17 cellular contexts compared by ENCODE assay signal in the genomic region with DNA sequence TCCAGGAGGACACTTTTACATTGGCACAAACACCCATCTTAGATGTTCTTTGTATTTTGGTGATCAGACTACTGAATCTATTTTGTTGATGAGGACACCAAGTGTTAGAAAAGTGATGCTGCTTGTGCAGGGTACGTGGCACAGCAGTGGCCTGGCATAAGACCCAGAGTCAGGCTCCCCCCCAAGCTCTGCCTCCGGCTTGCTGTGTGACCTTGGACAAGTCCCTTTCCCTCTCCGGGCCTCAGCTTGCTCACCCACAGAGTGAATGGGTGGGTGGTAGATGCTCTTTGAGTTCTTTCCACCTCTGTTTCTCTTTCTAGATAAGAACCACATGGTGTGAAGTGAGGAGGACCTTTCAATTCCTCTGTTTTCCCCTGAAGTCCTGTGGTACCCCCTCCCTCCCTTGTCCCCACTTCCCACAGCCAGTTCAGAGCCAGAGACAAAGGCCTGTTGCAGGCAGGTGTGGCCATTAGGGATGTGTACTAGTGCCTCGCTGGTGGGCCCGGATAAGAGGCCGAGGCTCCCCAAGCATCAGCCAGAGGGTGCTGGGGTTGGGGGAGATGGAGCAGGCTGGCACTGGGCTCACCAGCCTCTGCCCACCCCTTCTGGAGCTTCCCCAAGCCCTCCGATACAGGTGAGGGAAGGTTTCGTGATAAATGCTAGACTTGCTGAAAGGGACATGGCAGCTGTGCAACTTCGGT. TPM values are rescaled to one million over a fixed set of nuclear protein-coding genes. Genes with fewer than 3 reads are reported as not detected.
A peak's percentile ranks its signal among the peaks of the same experiment; 100 is the strongest.
DNase-seq lines count a peak whose midpoint lies in the region; ATAC-seq and TF ChIP-seq lines count a peak whose summit lies in the region.
"Had no signal": no experiment of that assay in that cellular context is flagged by ENCODE, and none has a peak within 500 bp of the region (broad histone marks: within the 10 kb centered on the region; RNA-seq: fewer than 3 reads in every experiment).

No MANE protein-coding gene starts in this region.

- peak overlapping the region; percentile 82 for H4K8ac ChIP-seq in mesenchymal stem cell (ENCODE audit: low read length)

- peak overlapping the region; percentile 75 for H3K27ac Mint-ChIP-seq in HFFc6
- peak overlapping the region; percentile 76 for H3K27ac Mint-ChIP-seq in activated T-helper 17 cell treated with anti-CD3 and anti-CD28 coated beads, Interleukin-2, amount 50 U/mL, for 72 hours
- H3K27ac Mint-ChIP-seq in activated T-helper 1 cell treated with anti-CD3 and anti-CD28 coated beads, Interleukin-12 subunit alpha, Interleukin-12 subunit beta, Interleukin-2, Interleukin-4 antibody, amounts not matched to agents 30 ng/mL and 10 ng/mL and 1 ng/mL, durations not matched to agents 14 hours and 24 hours and 36 hours, result no peak overlapping the region
- H3K27ac Mint-ChIP-seq: IgD-negative memory B cell, T-helper 17 cell had no signal

- H3K9me3 ChIP-seq in mesenchymal stem cell (ENCODE audit: control insufficient read depth, low read length) (no peaks in the 10 kb centered on the region), thoracic aorta (no peaks in the 10 kb centered on the region)
- H3K9me3 ChIP-seq: BLaER1 treated with 17β-estradiol and CSF1 and Interleukin-3, amounts not matched to agents 10 nM and 100 nM had no signal

- H3K36me3 ChIP-seq in mesenchymal stem cell (ENCODE audit: control insufficient read depth in 1 of 2, insufficient read depth in 2 of 2, low read depth in 1 of 2, low read length in 2 of 2), result peaks cover 0 to 23% of the 10 kb centered on the region in 2 experiments
- no peaks in the 10 kb centered on the region for H3K36me3 ChIP-seq in thoracic aorta

- no peak for ATAC-seq in activated T-helper 17 cell treated with anti-CD3 and anti-CD28 coated beads, Interleukin-2, amount 50 U/mL, for 72 hours (replicated peaks)
- no peak for ATAC-seq in thoracic aorta (ENCODE audit: insufficient number of reproducible peaks, low FRiP score, low read depth)
- no peak for ATAC-seq in GM21786 (IDR thresholded peaks at IDR 0.05; ENCODE audit: unreplicated experiment)
- ATAC-seq: T-helper 17 cell had no signal

- H3K27me3 ChIP-seq in mesenchymal stem cell (ENCODE audit: control insufficient read depth in 1 of 2, insufficient read depth in 1 of 2, low read length in 2 of 2) (no peaks in the 10 kb centered on the region), thoracic aorta (replicated peaks; ENCODE audit: insufficient read depth) (no peaks in the 10 kb centered on the region)
- H3K27me3 ChIP-seq: BLaER1 treated with 17β-estradiol and CSF1 and Interleukin-3, amounts not matched to agents 10 nM and 100 nM had no signal

- peak overlapping the region in 1 of 2 experiments; percentile 9 for H3K14ac ChIP-seq in mesenchymal stem cell (ENCODE audit: low read length in 2 of 2)

- no peak overlapping the region for H3K4me2 ChIP-seq in mesenchymal stem cell (ENCODE audit: low read length, poor library complexity, severe bottlenecking)

- H3K4me1 ChIP-seq in mesenchymal stem cell (ENCODE audit: control insufficient read depth, insufficient read depth, low read depth, low read length) (peaks cover 41% of the 10 kb centered on the region), thoracic aorta (ENCODE audit: control insufficient read depth in 1 of 2, low read depth in 2 of 2) (peaks cover 41 to 87% of the 10 kb centered on the region in 2 donors)

- no peak overlapping the region for H2BK5ac ChIP-seq in mesenchymal stem cell (ENCODE audit: low read depth, low read length, poor library complexity, severe bottlenecking)

- 99% methylated on average over 7 of the region's 9 CpGs for WGBS in mesenchymal stem cell

- no peak overlapping the region for H3K4me3 Mint-ChIP-seq in HFFc6
- H3K4me3 Mint-ChIP-seq in activated T-helper 17 cell treated with anti-CD3 and anti-CD28 coated beads, Interleukin-2, amount 50 U/mL, for 72 hours, result no peak overlapping the region
- no peak overlapping the region for H3K4me3 Mint-ChIP-seq in activated T-helper 1 cell treated with anti-CD3 and anti-CD28 coated beads, Interleukin-12 subunit alpha, Interleukin-12 subunit beta, Interleukin-2, Interleukin-4 antibody, amounts not matched to agents 30 ng/mL and 10 ng/mL and 1 ng/mL, durations not matched to agents 14 hours and 24 hours and 36 hours
- H3K4me3 Mint-ChIP-seq: IgD-negative memory B cell, T-helper 17 cell had no signal

- peak overlapping the region; percentile 40 to 57 for H3K4ac ChIP-seq in mesenchymal stem cell (ENCODE audit: low read depth in 1 of 2, low read length in 2 of 2)

- H3K36me3 Mint-ChIP-seq in HFFc6 (ENCODE audit: low read depth), result peaks cover 23% of the 10 kb centered on the region
- no peaks in the 10 kb centered on the region for H3K36me3 Mint-ChIP-seq in activated T-helper 17 cell treated with anti-CD3 and anti-CD28 coated beads, Interleukin-2, amount 50 U/mL, for 72 hours (ENCODE audit: low read depth)
- H3K36me3 Mint-ChIP-seq in activated T-helper 1 cell treated with anti-CD3 and anti-CD28 coated beads, Interleukin-12 subunit alpha, Interleukin-12 subunit beta, Interleukin-2, Interleukin-4 antibody, amounts not matched to agents 30 ng/mL and 10 ng/mL and 1 ng/mL, durations not matched to agents 14 hours and 24 hours and 36 hours (ENCODE audit: low read depth), result no peaks in the 10 kb centered on the region

- TF ChIP-seq CTCF in HFFc6 (IDR thresholded peaks at IDR 0.05) (no peak), thoracic aorta (IDR thresholded peaks at IDR 0.05) (no peak)

- H3K4me1 Mint-ChIP-seq in HFFc6 (ENCODE audit: low read depth), result peaks cover 88% of the 10 kb centered on the region
- H3K4me1 Mint-ChIP-seq in activated T-helper 17 cell treated with anti-CD3 and anti-CD28 coated beads, Interleukin-2, amount 50 U/mL, for 72 hours, result no peaks in the 10 kb centered on the region
- no peaks in the 10 kb centered on the region for H3K4me1 Mint-ChIP-seq in activated T-helper 1 cell treated with anti-CD3 and anti-CD28 coated beads, Interleukin-12 subunit alpha, Interleukin-12 subunit beta, Interleukin-2, Interleukin-4 antibody, amounts not matched to agents 30 ng/mL and 10 ng/mL and 1 ng/mL, durations not matched to agents 14 hours and 24 hours and 36 hours (ENCODE audit: low read depth)
- H3K4me1 Mint-ChIP-seq: IgD-negative memory B cell had no signal

- H2BK15ac ChIP-seq in mesenchymal stem cell (ENCODE audit: low read depth, poor library complexity, severe bottlenecking), result no peak overlapping the region

- H3K27me3 Mint-ChIP-seq in HFFc6 (ENCODE audit: insufficient read depth), result no peaks in the 10 kb centered on the region; the same call in 1 of the 2 replicates
- H3K27me3 Mint-ChIP-seq in activated T-helper 17 cell treated with anti-CD3 and anti-CD28 coated beads, Interleukin-2, amount 50 U/mL, for 72 hours, result peaks cover 4% of the 10 kb centered on the region
- peaks cover 7% of the 10 kb centered on the region for H3K27me3 Mint-ChIP-seq in activated T-helper 1 cell treated with anti-CD3 and anti-CD28 coated beads, Interleukin-12 subunit alpha, Interleukin-12 subunit beta, Interleukin-2, Interleukin-4 antibody, amounts not matched to agents 30 ng/mL and 10 ng/mL and 1 ng/mL, durations not matched to agents 14 hours and 24 hours and 36 hours (ENCODE audit: insufficient read depth)

- peak overlapping the region; percentile 5 to 80 for H3K18ac ChIP-seq in mesenchymal stem cell (ENCODE audit: low read depth in 1 of 2, low read length in 2 of 2)

- H3K79me1 ChIP-seq in mesenchymal stem cell (replicated peaks; ENCODE audit: low read length, poor library complexity, severe bottlenecking), result peaks cover 47% of the 10 kb centered on the region

- peak overlapping the region; percentile 54 to 91 for H2BK12ac ChIP-seq in mesenchymal stem cell (ENCODE audit: low read length in 2 of 2)

- no peaks in the 10 kb centered on the region; the same call in 1 of the 2 replicates for H3K9me3 Mint-ChIP-seq in HFFc6
- H3K9me3 Mint-ChIP-seq in activated T-helper 17 cell treated with anti-CD3 and anti-CD28 coated beads, Interleukin-2, amount 50 U/mL, for 72 hours, result no peaks in the 10 kb centered on the region
- no peaks in the 10 kb centered on the region for H3K9me3 Mint-ChIP-seq in activated T-helper 1 cell treated with anti-CD3 and anti-CD28 coated beads, Interleukin-12 subunit alpha, Interleukin-12 subunit beta, Interleukin-2, Interleukin-4 antibody, amounts not matched to agents 30 ng/mL and 10 ng/mL and 1 ng/mL, durations not matched to agents 14 hours and 24 hours and 36 hours
- H3K9me3 Mint-ChIP-seq: IgD-negative memory B cell had no signal

- H2BK120ac ChIP-seq in mesenchymal stem cell (ENCODE audit: low read depth, low read length), result no peak overlapping the region

- H2AFZ ChIP-seq in mesenchymal stem cell (ENCODE audit: low read depth, low read length), result no peak overlapping the region

- intact Hi-C loops in activated T-helper 1 cell treated with anti-CD3 and anti-CD28 coated beads, Interleukin-12 subunit alpha, Interleukin-12 subunit beta, Interleukin-2, Interleukin-4 antibody, amounts not matched to agents 30 ng/mL and 10 ng/mL and 1 ng/mL, durations not matched to agents 14 hours and 24 hours and 36 hours (cut with micrococcal nuclease), result no loop called here

- peak overlapping the region in 1 of 2 experiments; percentile 10 for H3K23ac ChIP-seq in mesenchymal stem cell (ENCODE audit: low read length in 2 of 2)

- DNase-seq in HFFc6 (no peak), mesenchymal stem cell (no peak), thoracic aorta (ENCODE audit: low spot score) (no peak), NCI-H510A treated with DMSO at 0.1 percent for 48 hours (lab: John Stamatoyannopoulos, UW) (no peak)
- DNase-seq in activated T-helper 1 cell treated with anti-CD3 and anti-CD28 coated beads, Interleukin-12 subunit alpha, Interleukin-12 subunit beta, Interleukin-2, Interleukin-4 antibody, amounts not matched to agents 30 ng/mL and 10 ng/mL and 1 ng/mL, durations not matched to agents 14 hours and 24 hours and 36 hours (ENCODE audit: low spot score), result no peak
- DNase-seq: anterior cingulate cortex, DMS53, NCI-H187, NCI-H446 treated with DMSO at 0.1 percent for 48 hours, SIG-M5, T-helper 17 cell had no signal

- peak overlapping the region; percentile 83 for H4K91ac ChIP-seq in mesenchymal stem cell (ENCODE audit: low read length)

- H3K4me3 ChIP-seq in mesenchymal stem cell (ENCODE audit: insufficient read depth in 1 of 2, low read depth in 1 of 2, low read length in 2 of 2) (no peak overlapping the region), thoracic aorta (no peak overlapping the region)
- H3K4me3 ChIP-seq: BLaER1 treated with 17β-estradiol and CSF1 and Interleukin-3, amounts not matched to agents 10 nM and 100 nM; lung had no signal

- peak overlapping the region; percentile 32 for H2AK5ac ChIP-seq in mesenchymal stem cell (ENCODE audit: low read length, severe bottlenecking)

- peak overlapping the region; percentile 27 for H3K9ac ChIP-seq in mesenchymal stem cell (ENCODE audit: low read length)
- H3K9ac ChIP-seq: BLaER1 treated with 17β-estradiol and CSF1 and Interleukin-3, amounts not matched to agents 10 nM and 100 nM had no signal

- no peak overlapping the region for H3K27ac ChIP-seq in mesenchymal stem cell (ENCODE audit: low read length, poor library complexity, severe bottlenecking)
- H3K27ac ChIP-seq in thoracic aorta, result peak overlapping the region; percentile 31 to 69
- H3K27ac ChIP-seq: BLaER1 treated with 17β-estradiol and CSF1 and Interleukin-3, amounts not matched to agents 10 nM and 100 nM; epithelial cell of prostate had no signal

RNA-seq across cellular contexts. Expression of gene SMAD6, which starts 43.6 kb away (rescaled TPM):
- 10 to 100 TPM; 10.2 to 18.1 (median 16.4) TPM for total RNA-seq in HFFc6 (2021; fragmentation: NEBNext Ultra II Directional; extraction: Animal tissue kit (Norgen Biotek cat#: 25700))
- total RNA-seq in activated T-helper 17 cell treated with anti-CD3 and anti-CD28 coated beads, Interleukin-2, amount 50 U/mL, for 72 hours, result under 1 TPM in 1 of 2 donors, not detected in 1; 0.19 TPM
- polyA plus RNA-seq in mesenchymal stem cell (2013, experiment 1 of 2), result 5.5 TPM
- polyA plus RNA-seq in mesenchymal stem cell (2013, experiment 2 of 2), result 5.6 TPM
- 100 to 1,000 TPM in 1 of 2 donors, 10 to 100 TPM in 1; 73.3 to 113 TPM for total RNA-seq in thoracic aorta
- 0.34 and 0.83 TPM in 2 replicates for total RNA-seq in activated T-helper 1 cell treated with anti-CD3 and anti-CD28 coated beads, Interleukin-12 subunit alpha, Interleukin-12 subunit beta, Interleukin-2, Interleukin-4 antibody, amounts not matched to agents 30 ng/mL and 10 ng/mL and 1 ng/mL, durations not matched to agents 14 hours and 24 hours and 36 hours
- polyA plus RNA-seq: IgD-negative memory B cell had no signal
